8 cellular contexts compared by ENCODE assay signal in the genomic region with DNA sequence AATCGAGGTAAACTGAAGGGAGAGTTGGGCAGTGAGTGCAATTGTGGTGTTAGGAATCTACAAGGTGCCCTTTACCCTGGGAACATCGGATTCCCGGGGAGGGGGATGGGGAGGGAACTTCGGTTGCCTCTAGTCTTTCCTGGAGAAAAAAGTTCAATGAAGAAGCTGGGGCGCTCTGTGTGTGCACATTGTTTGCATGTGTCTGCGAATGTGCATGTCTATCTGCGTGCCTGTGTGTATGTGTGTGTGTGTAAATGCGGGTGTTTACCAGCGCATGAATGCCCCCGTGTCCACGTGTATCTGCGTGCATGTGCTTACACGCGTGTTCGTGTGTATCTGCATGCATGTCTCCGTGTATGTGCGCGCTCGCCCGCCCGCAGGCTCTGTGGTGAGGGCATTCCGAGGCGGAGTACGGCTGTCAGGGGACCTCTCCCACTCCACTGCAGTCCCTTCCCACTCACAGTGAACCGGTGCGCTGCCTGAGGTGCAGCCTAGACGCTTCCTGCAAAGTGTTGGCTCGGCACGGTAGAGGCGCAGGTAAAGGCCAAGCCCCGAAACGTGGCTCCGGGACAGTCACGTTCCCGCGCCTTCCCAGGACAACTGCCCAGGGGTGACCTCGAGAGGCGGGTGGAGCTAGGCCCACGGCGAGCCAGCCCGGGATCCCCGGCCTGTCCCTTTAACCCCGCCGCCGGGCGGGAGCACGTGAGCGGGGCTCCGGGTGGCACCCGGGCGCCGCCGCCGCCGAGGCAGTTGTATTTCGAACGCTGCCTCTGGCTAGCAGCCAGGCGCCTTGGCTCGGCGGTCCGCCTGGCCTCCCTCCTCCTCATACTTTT. TPM values are rescaled to one million over a fixed set of nuclear protein-coding genes. Genes with fewer than 3 reads are reported as not detected.
DNase-seq lines count a peak whose midpoint lies in the region; FAIRE-seq and TF ChIP-seq lines count a peak whose summit lies in the region.

No MANE protein-coding gene starts in this region.

- peak overlapping the region; percentile 1 for H2AFZ ChIP-seq in neural cell (ENCODE audit: low read depth, low read length)

- FAIRE-seq in RCC 7860 (lab: Jason Lieb, UNC), result no peak

- H3K79me2 ChIP-seq in neural cell (replicated peaks; ENCODE audit: insufficient read depth, low read length), result peaks cover 25% of the 10 kb centered on the region

- TF ChIP-seq CTCF in VCaP (conservative IDR thresholded peaks at IDR 0.05) (no peak), fibroblast of the aortic adventitia (IDR thresholded peaks at IDR 0.05; ENCODE audit: insufficient read depth, low read length) (no peak), neural cell (IDR thresholded peaks at IDR 0.05; ENCODE audit: poor library complexity, severe bottlenecking) (no peak)

- H3K36me3 ChIP-seq in neural cell (ENCODE audit: insufficient read depth, low read length), result no peaks in the 10 kb centered on the region

- TF ChIP-seq RAD21 in neural cell (conservative IDR thresholded peaks at IDR 0.05), result no peak

- no peaks in the 10 kb centered on the region for H4K20me1 ChIP-seq in neural cell (ENCODE audit: insufficient read depth)

- no peaks in the 10 kb centered on the region for H3K9me2 ChIP-seq in neural cell (ENCODE audit: insufficient read depth, low read length)

- DNase-seq in CD1c-positive myeloid dendritic cell (ENCODE audit: extremely low spot score) (peak; percentile 28), HCEC 1CT (peak; percentile 80), fibroblast of the aortic adventitia (ENCODE audit: low read depth) (peak; percentile 53), RCC 7860 (ENCODE audit: low spot score) (no peak), A172 (ENCODE audit: low spot score) (no peak), UCSD-AML1 (lab: John Stamatoyannopoulos, UW; ENCODE audit: unreplicated experiment) (no peak)

- no peak for TF ChIP-seq EP300 in neural cell (conservative IDR thresholded peaks at IDR 0.05; ENCODE audit: poor library complexity, severe bottlenecking)

- peak overlapping the region; percentile 62 for H3K27ac ChIP-seq in VCaP
- H3K27ac ChIP-seq in neural cell (ENCODE audit: low read length), result no peak overlapping the region

- H3K9me3 ChIP-seq in neural cell (ENCODE audit: low read length), result no peaks in the 10 kb centered on the region

- H3K4me3 ChIP-seq in fibroblast of the aortic adventitia (ENCODE audit: low read depth, low read length) (peak overlapping the region; percentile 91), neural cell (ENCODE audit: low read length) (peak overlapping the region; percentile 84)

- H3K9ac ChIP-seq in neural cell (ENCODE audit: low read length), result peak overlapping the region; percentile 50

- peak overlapping the region; percentile 82 for H3K4me2 ChIP-seq in neural cell (ENCODE audit: low read length)

- no peaks in the 10 kb centered on the region for H3F3A ChIP-seq in neural cell (ENCODE audit: insufficient read depth, low read length, poor library complexity, severe bottlenecking)

- H3K27me3 ChIP-seq in neural cell (ENCODE audit: insufficient read depth, low read depth, low read length), result peaks cover 45% of the 10 kb centered on the region

TF ChIP-seq in neural cell, 6 proteins besides CTCF, POLR2A, EP300 and RAD21:
- TF ChIP-seq MXI1 (conservative IDR thresholded peaks at IDR 0.05; ENCODE audit: poor library complexity, severe bottlenecking) (peak; percentile 83), POLR2AphosphoS5 (IDR thresholded peaks at IDR 0.05) (no peak)

RNA-seq across cellular contexts. Expression of a gene that starts 0.6 kb away (rescaled TPM):
- 26.7 and 72.9 TPM in 2 replicates for total RNA-seq in fibroblast of the aortic adventitia (ENCODE audit: low replicate concordance)
- polyA plus RNA-seq in neural cell, result 2.0 and 2.7 TPM in 2 replicates
- polyA minus RNA-seq in neural cell, result 1.9 and 3.2 TPM in 2 replicates
- total RNA-seq in A172 (2014; rRNA removed; shearing (Covaris generic)), result 0.77 and 2.8 TPM in 2 replicates

Comparison
In these comparisons a context has a peak if more than half of its experiments do, and no peak if none do; other contexts are left out.
1. DNase-seq: peak in CD1c-positive myeloid dendritic cell (single experiment), HCEC 1CT (single experiment) and fibroblast of the aortic adventitia (single experiment); none in RCC 7860 (single experiment), A172 (single experiment) and UCSD-AML1 (single experiment).